15 cellular contexts compared by ENCODE assay signal in the genomic region with DNA sequence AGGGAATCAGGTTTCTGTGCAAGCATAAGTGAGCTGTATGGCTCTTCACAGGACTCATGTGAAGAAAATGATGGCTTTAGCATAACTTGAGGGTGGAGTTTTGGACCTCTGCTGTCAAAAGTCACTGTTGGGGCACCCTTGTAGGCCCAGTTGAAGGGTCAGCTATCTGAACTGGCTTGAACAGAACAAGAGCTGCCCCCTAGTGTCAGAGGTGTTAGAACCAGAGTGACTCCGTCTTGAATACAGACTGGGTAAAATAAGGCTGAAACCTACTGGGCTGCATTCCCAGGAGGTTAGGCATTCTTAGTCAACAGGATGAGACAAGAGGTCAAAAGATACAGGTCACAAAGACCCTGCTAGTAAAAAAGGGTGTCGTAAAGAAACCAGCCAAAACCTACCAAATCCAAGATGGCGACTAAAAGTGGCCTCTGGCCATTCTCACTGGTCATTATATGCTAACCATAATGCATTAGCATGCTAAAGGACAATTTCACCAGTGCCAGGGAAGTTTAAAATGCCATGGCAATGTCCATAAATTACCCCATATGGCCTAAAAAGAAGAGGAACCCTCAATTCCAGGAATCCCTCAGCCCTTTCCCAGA.
A peak's percentile ranks its signal among the peaks of the same experiment; 100 is the strongest.
DNase-seq lines count a peak whose midpoint lies in the region; ATAC-seq and TF ChIP-seq lines count a peak whose summit lies in the region.
"Had no signal": no experiment of that assay in that cellular context is flagged by ENCODE, and none has a peak within 500 bp of the region (broad histone marks: within the 10 kb centered on the region; RNA-seq: fewer than 3 reads in every experiment).

No MANE protein-coding gene starts in this region.

- no peaks in the 10 kb centered on the region for H3K36me3 ChIP-seq in OCI-LY1 (ENCODE audit: insufficient read depth, low read length)
- H3K36me3 ChIP-seq: esophagus squamous epithelium, thoracic aorta had no signal

- no peak for DNase-seq in activated CD4-positive, alpha-beta T cell treated with anti-CD3 and anti-CD28 coated beads for 36 hours
- no peak for DNase-seq in activated CD4-positive, alpha-beta T cell treated with anti-CD3 and anti-CD28 coated beads for 48 hours
- DNase-seq in iPS DF 19.7 (ENCODE audit: low read depth, low spot score) (peak; percentile 61), dorsolateral prefrontal cortex (no peak), NCI-H2081 (lab: John Stamatoyannopoulos, UW) (no peak), hepatic stellate cell (ENCODE audit: low spot score) (no peak)
- DNase-seq: activated CD4-positive, alpha-beta T cell treated with anti-CD3 and anti-CD28 coated beads for 1 hour; activated naive CD8-positive, alpha-beta T cell treated with anti-CD3 and anti-CD28 coated beads, Interleukin-2, amount 50 U/mL, for 24 hours; activated T-cell treated with anti-CD3 and anti-CD28 coated beads, Interleukin-2, amount 50 U/mL, for 1 hour; esophagus squamous epithelium; midbrain; NCI-H2171 had no signal

- TF ChIP-seq CTCF in OCI-LY1 (IDR thresholded peaks at IDR 0.05; ENCODE audit: low read length) (peak; percentile 79), dorsolateral prefrontal cortex (IDR thresholded peaks at IDR 0.05 in 54 of 56, conservative IDR thresholded peaks at IDR 0.05 in 2 of 56; ENCODE audit: low read depth in 1 of 56, partially characterized antibody in 56 of 56) (peak in 4 of 56 donors; percentile 8 to 14 (median 10))

- no peak overlapping the region for H3K4me3 Mint-ChIP-seq in activated CD4-positive, alpha-beta T cell treated with anti-CD3 and anti-CD28 coated beads for 36 hours
- H3K4me3 Mint-ChIP-seq in stimulated activated memory B cell treated with anti-CD40 and anti-IgM and Interleukin-4, amounts not matched to agents 10 μg/mL and 1 μg/mL and 100 μg/mL, for 72 hours, result no peak overlapping the region
- H3K4me3 Mint-ChIP-seq: activated naive CD8-positive, alpha-beta T cell treated with anti-CD3 and anti-CD28 coated beads, Interleukin-2, amount 50 U/mL, for 24 hours had no signal

- H3K9me3 Mint-ChIP-seq in activated CD4-positive, alpha-beta T cell treated with anti-CD3 and anti-CD28 coated beads for 36 hours (ENCODE audit: low read depth), result no peaks in the 10 kb centered on the region
- peaks cover 5% of the 10 kb centered on the region for H3K9me3 Mint-ChIP-seq in stimulated activated memory B cell treated with anti-CD40 and anti-IgM and Interleukin-4, amounts not matched to agents 10 μg/mL and 1 μg/mL and 100 μg/mL, for 72 hours

- H4K20me1 ChIP-seq in OCI-LY1 (ENCODE audit: insufficient read depth, low read length), result no peaks in the 10 kb centered on the region

- no peak for ATAC-seq in activated CD4-positive, alpha-beta T cell treated with anti-CD3 and anti-CD28 coated beads for 36 hours
- no peak for ATAC-seq in stimulated activated memory B cell treated with anti-CD40 and anti-IgM and Interleukin-4, amounts not matched to agents 10 μg/mL and 1 μg/mL and 100 μg/mL, for 72 hours

- H3K79me2 ChIP-seq in OCI-LY1 (ENCODE audit: insufficient read depth, low read length), result no peaks in the 10 kb centered on the region

- peaks cover 67% of the 10 kb centered on the region for H3K4me1 ChIP-seq in OCI-LY1 (ENCODE audit: insufficient read depth, low read length, severe bottlenecking)
- H3K4me1 ChIP-seq: esophagus squamous epithelium had no signal

- peak overlapping the region; percentile 27; the same call in 1 of the 2 replicates for H3K4me2 ChIP-seq in OCI-LY1 (ENCODE audit: low read length)

- POLR2A ChIA-PET in activated CD4-positive, alpha-beta T cell treated with anti-CD3 and anti-CD28 coated beads for 36 hours (lab: Charles Lee), result no interaction called here

- CTCF ChIA-PET in activated CD4-positive, alpha-beta T cell treated with anti-CD3 and anti-CD28 coated beads for 36 hours (lab: Charles Lee), result no interaction called here

- no peak overlapping the region for H2AFZ ChIP-seq in OCI-LY1 (ENCODE audit: low read length)

- H3K9me3 ChIP-seq in OCI-LY1 (ENCODE audit: low read length), result no peaks in the 10 kb centered on the region
- H3K9me3 ChIP-seq: esophagus squamous epithelium, thoracic aorta had no signal

- peak overlapping the region; percentile 24; the same call in 1 of the 2 replicates for H3K9ac ChIP-seq in OCI-LY1 (ENCODE audit: low read length)

- no peaks in the 10 kb centered on the region for H3K9me2 ChIP-seq in OCI-LY1 (ENCODE audit: low read depth, low read length)

- intact Hi-C loops in activated CD4-positive, alpha-beta T cell treated with anti-CD3 and anti-CD28 coated beads for 36 hours (cut with DNase I, micrococcal nuclease), result loop anchor here in 1 of 2 experiments (5.0 kb wide), 1 partner anchor 59 kb away; no protein-coding TSS in a partner anchor
- intact Hi-C loops in dorsolateral prefrontal cortex (cut with DNase I), result no loop called here

- peak overlapping the region; percentile 80 for H3K27ac ChIP-seq in OCI-LY1 (ENCODE audit: low read depth, low read length, poor library complexity, severe bottlenecking)
- no peak overlapping the region for H3K27ac ChIP-seq in dorsolateral prefrontal cortex
- H3K27ac ChIP-seq: esophagus squamous epithelium, thoracic aorta had no signal

- no peaks in the 10 kb centered on the region for H3K36me3 Mint-ChIP-seq in activated CD4-positive, alpha-beta T cell treated with anti-CD3 and anti-CD28 coated beads for 36 hours (ENCODE audit: low read depth)
- H3K36me3 Mint-ChIP-seq in stimulated activated memory B cell treated with anti-CD40 and anti-IgM and Interleukin-4, amounts not matched to agents 10 μg/mL and 1 μg/mL and 100 μg/mL, for 72 hours, result no peaks in the 10 kb centered on the region

- no peaks in the 10 kb centered on the region for H3K27me3 Mint-ChIP-seq in activated CD4-positive, alpha-beta T cell treated with anti-CD3 and anti-CD28 coated beads for 36 hours
- H3K27me3 Mint-ChIP-seq in stimulated activated memory B cell treated with anti-CD40 and anti-IgM and Interleukin-4, amounts not matched to agents 10 μg/mL and 1 μg/mL and 100 μg/mL, for 72 hours, result no peaks in the 10 kb centered on the region
- H3K27me3 Mint-ChIP-seq: activated naive CD8-positive, alpha-beta T cell treated with anti-CD3 and anti-CD28 coated beads, Interleukin-2, amount 50 U/mL, for 24 hours had no signal

- H3K27ac Mint-ChIP-seq in activated CD4-positive, alpha-beta T cell treated with anti-CD3 and anti-CD28 coated beads for 36 hours, result peak overlapping the region; percentile 7
- H3K27ac Mint-ChIP-seq in stimulated activated memory B cell treated with anti-CD40 and anti-IgM and Interleukin-4, amounts not matched to agents 10 μg/mL and 1 μg/mL and 100 μg/mL, for 72 hours, result peak overlapping the region; percentile 49
- H3K27ac Mint-ChIP-seq: activated naive CD8-positive, alpha-beta T cell treated with anti-CD3 and anti-CD28 coated beads, Interleukin-2, amount 50 U/mL, for 24 hours had no signal

- no peaks in the 10 kb centered on the region for H3F3A ChIP-seq in OCI-LY1 (ENCODE audit: insufficient read depth, low read length)

- peaks cover 15% of the 10 kb centered on the region for H3K4me1 Mint-ChIP-seq in activated CD4-positive, alpha-beta T cell treated with anti-CD3 and anti-CD28 coated beads for 36 hours
- peaks cover 5% of the 10 kb centered on the region for H3K4me1 Mint-ChIP-seq in stimulated activated memory B cell treated with anti-CD40 and anti-IgM and Interleukin-4, amounts not matched to agents 10 μg/mL and 1 μg/mL and 100 μg/mL, for 72 hours

- no peaks in the 10 kb centered on the region for H3K27me3 ChIP-seq in OCI-LY1 (ENCODE audit: insufficient read depth, low read length)
- peaks cover 0 to 2% (median 0%) of the 10 kb centered on the region in 45 donors for H3K27me3 ChIP-seq in dorsolateral prefrontal cortex
- H3K27me3 ChIP-seq: esophagus squamous epithelium had no signal

- H3K4me3 ChIP-seq in OCI-LY1 (ENCODE audit: low read depth, low read length, poor library complexity, severe bottlenecking) (no peak overlapping the region), dorsolateral prefrontal cortex (no peak overlapping the region)
- H3K4me3 ChIP-seq: esophagus squamous epithelium, thoracic aorta had no signal
